Comparison of ENCODE assay signal across 1 cellular context in the genomic region with DNA sequence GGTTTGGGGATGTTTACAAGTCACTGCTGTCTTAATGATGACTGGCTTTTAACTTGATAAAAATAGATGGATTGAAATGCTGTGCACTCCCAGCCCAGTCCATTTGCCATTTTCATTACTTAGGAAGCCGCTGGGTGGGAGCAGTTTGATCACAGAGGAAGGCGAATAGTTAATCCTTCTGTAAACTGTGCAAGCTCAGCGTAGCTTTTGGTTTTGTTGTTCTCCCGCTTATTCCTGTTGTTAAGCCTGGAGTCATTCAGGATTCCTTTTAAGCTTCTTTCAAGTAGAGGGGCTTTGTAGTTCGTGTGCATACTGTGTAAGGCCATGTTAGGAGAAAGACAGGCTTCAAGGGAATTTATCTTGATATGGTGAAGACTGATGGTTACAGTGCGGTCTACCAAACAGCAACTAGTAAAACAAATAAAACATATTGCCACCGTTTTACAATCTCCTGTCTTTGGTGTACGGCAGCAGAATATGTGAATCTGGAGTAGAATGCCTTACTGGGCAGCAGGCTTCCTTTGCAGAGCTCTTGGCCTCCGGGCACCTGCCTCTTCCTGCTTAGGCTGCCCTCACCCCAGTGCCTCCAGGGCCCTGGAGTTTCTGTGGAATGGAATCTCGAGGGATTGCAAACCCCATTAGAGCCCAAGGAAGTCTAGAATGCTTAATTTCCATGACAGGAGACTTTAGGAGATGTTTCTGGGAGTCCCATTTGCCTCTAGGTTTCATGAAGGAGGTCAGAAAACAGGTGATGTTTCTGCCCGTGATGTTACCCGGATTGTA.
TF ChIP-seq lines count a peak whose summit lies in the region.

No MANE protein-coding gene starts in this region.

TF ChIP-seq in IMR-90, 13 proteins besides CTCF, POLR2A, EP300 and RAD21:
- no peak for TF ChIP-seq BHLHE40 (IDR thresholded peaks at IDR 0.05; ENCODE audit: low read depth, low read length)
- TF ChIP-seq NFE2L2 (IDR thresholded peaks at IDR 0.05; ENCODE audit: low read depth, low read length): no peak
- TF ChIP-seq RFX5 (IDR thresholded peaks at IDR 0.05; ENCODE audit: low read depth, low read length): no peak
- no peak for TF ChIP-seq FOS (IDR thresholded peaks at IDR 0.05; ENCODE audit: low read depth, low read length)
- TF ChIP-seq ELK1 (IDR thresholded peaks at IDR 0.05; ENCODE audit: borderline replicate concordance, low read depth, low read length): no peak
- TF ChIP-seq MXI1 (IDR thresholded peaks at IDR 0.05; ENCODE audit: borderline replicate concordance, low read depth, low read length): no peak
- no peak for TF ChIP-seq CEBPB (IDR thresholded peaks at IDR 0.05; ENCODE audit: low read depth, low read length)
- TF ChIP-seq MAZ (IDR thresholded peaks at IDR 0.05; ENCODE audit: borderline replicate concordance, low read depth, low read length): no peak
